Comparison of ENCODE assay signal across 1 cellular context in genomic region chr4:94564252-94564651, GRCh38.
TF ChIP-seq lines count a peak whose summit lies in the region.

No MANE protein-coding gene starts in this region.

TF ChIP-seq in HepG2, 621 proteins besides CTCF, POLR2A, EP300 and RAD21 (continued from another document and continues in another):
- TF ChIP-seq, protein P1, sequence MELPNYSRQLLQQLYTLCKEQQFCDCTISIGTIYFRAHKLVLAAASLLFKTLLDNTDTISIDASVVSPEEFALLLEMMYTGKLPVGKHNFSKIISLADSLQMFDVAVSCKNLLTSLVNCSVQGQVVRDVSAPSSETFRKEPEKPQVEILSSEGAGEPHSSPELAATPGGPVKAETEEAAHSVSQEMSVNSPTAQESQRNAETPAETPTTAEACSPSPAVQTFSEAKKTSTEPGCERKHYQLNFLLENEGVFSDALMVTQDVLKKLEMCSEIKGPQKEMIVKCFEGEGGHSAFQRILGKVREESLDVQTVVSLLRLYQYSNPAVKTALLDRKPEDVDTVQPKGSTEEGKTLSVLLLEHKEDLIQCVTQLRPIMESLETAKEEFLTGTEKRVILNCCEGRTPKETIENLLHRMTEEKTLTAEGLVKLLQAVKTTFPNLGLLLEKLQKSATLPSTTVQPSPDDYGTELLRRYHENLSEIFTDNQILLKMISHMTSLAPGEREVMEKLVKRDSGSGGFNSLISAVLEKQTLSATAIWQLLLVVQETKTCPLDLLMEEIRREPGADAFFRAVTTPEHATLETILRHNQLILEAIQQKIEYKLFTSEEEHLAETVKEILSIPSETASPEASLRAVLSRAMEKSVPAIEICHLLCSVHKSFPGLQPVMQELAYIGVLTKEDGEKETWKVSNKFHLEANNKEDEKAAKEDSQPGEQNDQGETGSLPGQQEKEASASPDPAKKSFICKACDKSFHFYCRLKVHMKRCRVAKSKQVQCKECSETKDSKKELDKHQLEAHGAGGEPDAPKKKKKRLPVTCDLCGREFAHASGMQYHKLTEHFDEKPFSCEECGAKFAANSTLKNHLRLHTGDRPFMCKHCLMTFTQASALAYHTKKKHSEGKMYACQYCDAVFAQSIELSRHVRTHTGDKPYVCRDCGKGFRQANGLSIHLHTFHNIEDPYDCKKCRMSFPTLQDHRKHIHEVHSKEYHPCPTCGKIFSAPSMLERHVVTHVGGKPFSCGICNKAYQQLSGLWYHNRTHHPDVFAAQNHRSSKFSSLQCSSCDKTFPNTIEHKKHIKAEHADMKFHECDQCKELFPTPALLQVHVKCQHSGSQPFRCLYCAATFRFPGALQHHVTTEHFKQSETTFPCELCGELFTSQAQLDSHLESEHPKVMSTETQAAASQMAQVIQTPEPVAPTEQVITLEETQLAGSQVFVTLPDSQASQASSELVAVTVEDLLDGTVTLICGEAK (IDR thresholded peaks at IDR 0.05), result no peak
- TF ChIP-seq, protein P1 (CRISPR knock-in tag; IDR thresholded peaks at IDR 0.05), result no peak; the same call in 1 of the 2 replicates
- TF ChIP-seq STAG1 (CRISPR knock-in tag; IDR thresholded peaks at IDR 0.05) (0 out of 2 replicates have a peak, but pooled peaks have one; percentile 28), ZNF17 (CRISPR knock-in tag; IDR thresholded peaks at IDR 0.05) (no peak), ZMAT3 (CRISPR knock-in tag; conservative IDR thresholded peaks at IDR 0.05) (no peak), HCFC1 (IDR thresholded peaks at IDR 0.05; ENCODE audit: low read depth, low read length) (no peak), ATF4 (CRISPR knock-in tag; IDR thresholded peaks at IDR 0.05) (no peak), ZNF136 (CRISPR knock-in tag; IDR thresholded peaks at IDR 0.05; ENCODE audit: low read depth) (no peak), ZC3H4 (CRISPR knock-in tag; IDR thresholded peaks at IDR 0.05; ENCODE audit: borderline replicate concordance) (no peak), GATA4 (IDR thresholded peaks at IDR 0.05; ENCODE audit: borderline replicate concordance, low read depth) (no peak), ZNF703 (CRISPR knock-in tag; IDR thresholded peaks at IDR 0.05; ENCODE audit: borderline replicate concordance) (no peak), LCORL (IDR thresholded peaks at IDR 0.05) (peak; percentile 50; the same call in 1 of the 2 replicates), LCORL (CRISPR knock-in tag; IDR thresholded peaks at IDR 0.05) (0 out of 2 replicates have a peak, but pooled peaks have one; percentile 58), ZFP82 (CRISPR knock-in tag; IDR thresholded peaks at IDR 0.05; ENCODE audit: borderline replicate concordance) (0 out of 2 replicates have a peak, but pooled peaks have one; percentile 33), ZNF83 (CRISPR knock-in tag; IDR thresholded peaks at IDR 0.05; ENCODE audit: borderline replicate concordance) (no peak), ZNF382 (CRISPR knock-in tag; IDR thresholded peaks at IDR 0.05; ENCODE audit: borderline replicate concordance) (no peak), ARNT2 (CRISPR knock-in tag; IDR thresholded peaks at IDR 0.05; ENCODE audit: low read depth) (no peak), KDM5A (IDR thresholded peaks at IDR 0.05; ENCODE audit: borderline replicate concordance, low read length) (no peak), ZBTB46 (CRISPR knock-in tag; IDR thresholded peaks at IDR 0.05; ENCODE audit: borderline replicate concordance) (no peak), KDM3A (CRISPR knock-in tag; IDR thresholded peaks at IDR 0.05; ENCODE audit: low read depth) (peak; percentile 43; the same call in 1 of the 2 replicates), ERF (CRISPR knock-in tag; IDR thresholded peaks at IDR 0.05) (no peak), ZFP37 (CRISPR knock-in tag; IDR thresholded peaks at IDR 0.05; ENCODE audit: borderline replicate concordance) (no peak)
- TF ChIP-seq, protein P2, sequence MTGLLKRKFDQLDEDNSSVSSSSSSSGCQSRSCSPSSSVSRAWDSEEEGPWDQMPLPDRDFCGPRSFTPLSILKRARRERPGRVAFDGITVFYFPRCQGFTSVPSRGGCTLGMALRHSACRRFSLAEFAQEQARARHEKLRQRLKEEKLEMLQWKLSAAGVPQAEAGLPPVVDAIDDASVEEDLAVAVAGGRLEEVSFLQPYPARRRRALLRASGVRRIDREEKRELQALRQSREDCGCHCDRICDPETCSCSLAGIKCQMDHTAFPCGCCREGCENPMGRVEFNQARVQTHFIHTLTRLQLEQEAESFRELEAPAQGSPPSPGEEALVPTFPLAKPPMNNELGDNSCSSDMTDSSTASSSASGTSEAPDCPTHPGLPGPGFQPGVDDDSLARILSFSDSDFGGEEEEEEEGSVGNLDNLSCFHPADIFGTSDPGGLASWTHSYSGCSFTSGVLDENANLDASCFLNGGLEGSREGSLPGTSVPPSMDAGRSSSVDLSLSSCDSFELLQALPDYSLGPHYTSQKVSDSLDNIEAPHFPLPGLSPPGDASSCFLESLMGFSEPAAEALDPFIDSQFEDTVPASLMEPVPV (CRISPR knock-in tag; IDR thresholded peaks at IDR 0.05), result no peak
- TF ChIP-seq, protein P3, sequence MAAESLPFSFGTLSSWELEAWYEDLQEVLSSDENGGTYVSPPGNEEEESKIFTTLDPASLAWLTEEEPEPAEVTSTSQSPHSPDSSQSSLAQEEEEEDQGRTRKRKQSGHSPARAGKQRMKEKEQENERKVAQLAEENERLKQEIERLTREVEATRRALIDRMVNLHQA (CRISPR knock-in tag; IDR thresholded peaks at IDR 0.05), result no peak
- TF ChIP-seq, protein P4, sequence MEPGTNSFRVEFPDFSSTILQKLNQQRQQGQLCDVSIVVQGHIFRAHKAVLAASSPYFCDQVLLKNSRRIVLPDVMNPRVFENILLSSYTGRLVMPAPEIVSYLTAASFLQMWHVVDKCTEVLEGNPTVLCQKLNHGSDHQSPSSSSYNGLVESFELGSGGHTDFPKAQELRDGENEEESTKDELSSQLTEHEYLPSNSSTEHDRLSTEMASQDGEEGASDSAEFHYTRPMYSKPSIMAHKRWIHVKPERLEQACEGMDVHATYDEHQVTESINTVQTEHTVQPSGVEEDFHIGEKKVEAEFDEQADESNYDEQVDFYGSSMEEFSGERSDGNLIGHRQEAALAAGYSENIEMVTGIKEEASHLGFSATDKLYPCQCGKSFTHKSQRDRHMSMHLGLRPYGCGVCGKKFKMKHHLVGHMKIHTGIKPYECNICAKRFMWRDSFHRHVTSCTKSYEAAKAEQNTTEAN (CRISPR knock-in tag; conservative IDR thresholded peaks at IDR 0.05), result no peak
- TF ChIP-seq, protein P5, sequence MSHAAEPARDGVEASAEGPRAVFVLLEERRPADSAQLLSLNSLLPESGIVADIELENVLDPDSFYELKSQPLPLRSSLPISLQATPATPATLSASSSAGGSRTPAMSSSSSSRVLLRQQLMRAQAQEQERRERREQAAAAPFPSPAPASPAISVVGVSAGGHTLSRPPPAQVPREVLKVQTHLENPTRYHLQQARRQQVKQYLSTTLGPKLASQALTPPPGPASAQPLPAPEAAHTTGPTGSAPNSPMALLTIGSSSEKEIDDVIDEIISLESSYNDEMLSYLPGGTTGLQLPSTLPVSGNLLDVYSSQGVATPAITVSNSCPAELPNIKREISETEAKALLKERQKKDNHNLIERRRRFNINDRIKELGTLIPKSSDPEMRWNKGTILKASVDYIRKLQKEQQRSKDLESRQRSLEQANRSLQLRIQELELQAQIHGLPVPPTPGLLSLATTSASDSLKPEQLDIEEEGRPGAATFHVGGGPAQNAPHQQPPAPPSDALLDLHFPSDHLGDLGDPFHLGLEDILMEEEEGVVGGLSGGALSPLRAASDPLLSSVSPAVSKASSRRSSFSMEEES (CRISPR knock-in tag; IDR thresholded peaks at IDR 0.05), result peak; percentile 55
- TF ChIP-seq, protein P6, sequence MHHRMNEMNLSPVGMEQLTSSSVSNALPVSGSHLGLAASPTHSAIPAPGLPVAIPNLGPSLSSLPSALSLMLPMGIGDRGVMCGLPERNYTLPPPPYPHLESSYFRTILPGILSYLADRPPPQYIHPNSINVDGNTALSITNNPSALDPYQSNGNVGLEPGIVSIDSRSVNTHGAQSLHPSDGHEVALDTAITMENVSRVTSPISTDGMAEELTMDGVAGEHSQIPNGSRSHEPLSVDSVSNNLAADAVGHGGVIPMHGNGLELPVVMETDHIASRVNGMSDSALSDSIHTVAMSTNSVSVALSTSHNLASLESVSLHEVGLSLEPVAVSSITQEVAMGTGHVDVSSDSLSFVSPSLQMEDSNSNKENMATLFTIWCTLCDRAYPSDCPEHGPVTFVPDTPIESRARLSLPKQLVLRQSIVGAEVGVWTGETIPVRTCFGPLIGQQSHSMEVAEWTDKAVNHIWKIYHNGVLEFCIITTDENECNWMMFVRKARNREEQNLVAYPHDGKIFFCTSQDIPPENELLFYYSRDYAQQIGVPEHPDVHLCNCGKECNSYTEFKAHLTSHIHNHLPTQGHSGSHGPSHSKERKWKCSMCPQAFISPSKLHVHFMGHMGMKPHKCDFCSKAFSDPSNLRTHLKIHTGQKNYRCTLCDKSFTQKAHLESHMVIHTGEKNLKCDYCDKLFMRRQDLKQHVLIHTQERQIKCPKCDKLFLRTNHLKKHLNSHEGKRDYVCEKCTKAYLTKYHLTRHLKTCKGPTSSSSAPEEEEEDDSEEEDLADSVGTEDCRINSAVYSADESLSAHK (CRISPR knock-in tag; IDR thresholded peaks at IDR 0.05; ENCODE audit: borderline replicate concordance), result no peak
- TF ChIP-seq, protein P7, sequence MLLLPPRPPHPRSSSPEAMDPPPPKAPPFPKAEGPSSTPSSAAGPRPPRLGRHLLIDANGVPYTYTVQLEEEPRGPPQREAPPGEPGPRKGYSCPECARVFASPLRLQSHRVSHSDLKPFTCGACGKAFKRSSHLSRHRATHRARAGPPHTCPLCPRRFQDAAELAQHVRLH (CRISPR knock-in tag; IDR thresholded peaks at IDR 0.05; ENCODE audit: borderline replicate concordance, low read depth), result 0 out of 2 replicates have a peak, but pooled peaks have one; percentile 40
